Comparison of ENCODE assay signal across 17 cellular contexts in genomic region chr5:32094691-32095090, GRCh38.
DNase-seq lines count a peak whose midpoint lies in the region; ATAC-seq and TF ChIP-seq lines count a peak whose summit lies in the region.
"Had no signal": no experiment of that assay in that cellular context is flagged by ENCODE, and none has a peak within 500 bp of the region (broad histone marks: within the 10 kb centered on the region; RNA-seq: fewer than 3 reads in every experiment).

No MANE protein-coding gene starts in this region.

- TF ChIP-seq CTCF in chondrocyte (IDR thresholded peaks at IDR 0.05), result no peak
- TF ChIP-seq CTCF in osteocyte (IDR thresholded peaks at IDR 0.05), result no peak
- no peak for TF ChIP-seq CTCF in thoracic aorta (IDR thresholded peaks at IDR 0.05)

- no peaks in the 10 kb centered on the region for H3K27me3 Mint-ChIP-seq in activated T-helper 17 cell treated with anti-CD3 and anti-CD28 coated beads, Interleukin-2, amount 50 U/mL, for 72 hours
- H3K27me3 Mint-ChIP-seq in chondrocyte (ENCODE audit: low read depth) (no peaks in the 10 kb centered on the region), osteocyte (ENCODE audit: unreplicated experiment) (no peaks in the 10 kb centered on the region)

- H3K27me3 ChIP-seq in thoracic aorta (replicated peaks; ENCODE audit: insufficient read depth), result no peaks in the 10 kb centered on the region

- H3K4me1 Mint-ChIP-seq in activated T-helper 17 cell treated with anti-CD3 and anti-CD28 coated beads, Interleukin-2, amount 50 U/mL, for 72 hours, result no peaks in the 10 kb centered on the region
- peaks cover 40% of the 10 kb centered on the region for H3K4me1 Mint-ChIP-seq in chondrocyte (ENCODE audit: low read depth)
- peaks cover 16% of the 10 kb centered on the region for H3K4me1 Mint-ChIP-seq in osteocyte (ENCODE audit: unreplicated experiment)

- DNase-seq in chondrocyte (ENCODE audit: low spot score), result no peak
- no peak for DNase-seq in osteocyte (ENCODE audit: extremely low spot score, unreplicated experiment)
- no peak for DNase-seq in thoracic aorta (ENCODE audit: low spot score)
- DNase-seq in stimulated activated CD4-positive, alpha-beta T cell treated with anti-CD3 and anti-CD28 coated beads, Interleukin-1b, Interleukin-23, amount 100 ng/mL, for 48 hours, result no peak
- DNase-seq: ACHN, DMS79, KBM-7, NCI-H1105 treated with DMSO at 0.1 percent for 48 hours, NCI-H187 treated with DMSO at 0.1 percent for 48 hours, NCI-H226, NCI-H526, PC-9 had no signal

- peaks cover 0 to 35% of the 10 kb centered on the region in 2 donors for H3K4me1 ChIP-seq in thoracic aorta (ENCODE audit: control insufficient read depth in 1 of 2, low read depth in 2 of 2)

- H3K4me3 ChIP-seq in thoracic aorta, result no peak overlapping the region
- H3K4me3 ChIP-seq: PC-9 had no signal

- peak overlapping the region; percentile 7 to 47 for H3K27ac ChIP-seq in thoracic aorta
- H3K27ac ChIP-seq: C4-2B, PC-9 had no signal

- H3K36me3 Mint-ChIP-seq in activated T-helper 17 cell treated with anti-CD3 and anti-CD28 coated beads, Interleukin-2, amount 50 U/mL, for 72 hours (ENCODE audit: low read depth), result peaks cover 16% of the 10 kb centered on the region
- H3K36me3 Mint-ChIP-seq in chondrocyte (ENCODE audit: low read depth), result peaks cover 22% of the 10 kb centered on the region
- H3K36me3 Mint-ChIP-seq in osteocyte (ENCODE audit: unreplicated experiment), result peaks cover 8% of the 10 kb centered on the region

- H3K9me3 Mint-ChIP-seq in activated T-helper 17 cell treated with anti-CD3 and anti-CD28 coated beads, Interleukin-2, amount 50 U/mL, for 72 hours, result no peaks in the 10 kb centered on the region
- no peaks in the 10 kb centered on the region for H3K9me3 Mint-ChIP-seq in chondrocyte (ENCODE audit: low read depth)
- no peaks in the 10 kb centered on the region for H3K9me3 Mint-ChIP-seq in osteocyte (ENCODE audit: unreplicated experiment)

- H3K36me3 ChIP-seq in thoracic aorta, result no peaks in the 10 kb centered on the region

- H3K4me3 Mint-ChIP-seq in activated T-helper 17 cell treated with anti-CD3 and anti-CD28 coated beads, Interleukin-2, amount 50 U/mL, for 72 hours, result no peak overlapping the region
- H3K4me3 Mint-ChIP-seq in chondrocyte (ENCODE audit: unreplicated experiment) (no peak overlapping the region), osteocyte (ENCODE audit: unreplicated experiment) (no peak overlapping the region)

- peak overlapping the region; percentile 54 for H3K27ac Mint-ChIP-seq in activated T-helper 17 cell treated with anti-CD3 and anti-CD28 coated beads, Interleukin-2, amount 50 U/mL, for 72 hours
- H3K27ac Mint-ChIP-seq in chondrocyte (ENCODE audit: unreplicated experiment) (peak overlapping the region; percentile 66), osteocyte (ENCODE audit: unreplicated experiment) (peak overlapping the region; percentile 18)

- no peaks in the 10 kb centered on the region for H3K9me3 ChIP-seq in thoracic aorta

- ATAC-seq in activated T-helper 17 cell treated with anti-CD3 and anti-CD28 coated beads, Interleukin-2, amount 50 U/mL, for 72 hours (replicated peaks), result no peak
- ATAC-seq in thoracic aorta (ENCODE audit: insufficient number of reproducible peaks, low FRiP score, low read depth), result no peak
- ATAC-seq in GM19397 (IDR thresholded peaks at IDR 0.05; ENCODE audit: unreplicated experiment), result no peak
- no peak for ATAC-seq in HG03025 (IDR thresholded peaks at IDR 0.05; ENCODE audit: low FRiP score, unreplicated experiment)
- ATAC-seq: HepG2 had no signal
